In the genomic region with DNA sequence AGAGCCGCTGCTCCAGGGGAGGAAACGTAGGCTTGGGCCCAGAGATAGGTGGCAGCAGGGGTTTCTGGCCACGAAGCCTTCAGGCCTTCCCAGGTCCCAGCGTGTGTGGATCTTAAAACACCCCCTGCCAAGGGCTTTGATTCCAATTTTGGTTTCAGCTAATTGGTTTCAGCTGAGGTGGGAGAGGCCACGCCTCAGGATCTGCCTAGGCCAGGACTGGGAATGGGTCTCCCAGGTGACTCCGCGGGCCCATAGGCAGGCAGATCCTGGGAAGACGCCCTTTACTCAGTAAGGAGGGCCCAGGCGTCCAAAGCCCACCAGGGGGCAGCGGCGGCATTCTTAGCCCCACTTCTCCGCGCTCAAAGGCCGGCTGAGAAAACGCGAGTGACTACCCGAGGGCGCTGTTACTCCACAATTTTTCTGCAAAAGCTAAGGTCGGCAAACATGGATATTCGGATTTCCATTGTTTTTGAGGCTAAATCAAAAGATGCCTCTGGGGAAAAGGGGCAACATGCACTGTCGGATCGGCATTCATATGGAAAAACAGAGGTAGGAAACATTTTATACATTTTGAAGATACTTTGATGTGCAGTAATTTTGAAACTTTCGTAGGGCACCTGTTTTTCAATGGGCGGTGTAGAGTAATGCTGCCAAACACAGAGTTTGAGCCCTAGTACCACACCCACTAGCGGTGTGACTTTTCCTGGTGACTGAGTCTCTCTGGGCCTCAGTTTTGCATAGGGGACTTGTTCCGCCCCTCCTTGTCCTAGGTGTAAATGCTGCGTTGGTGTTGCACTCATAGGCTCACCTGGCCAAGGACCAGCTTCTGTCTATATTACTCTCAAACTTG, we compare ENCODE assay signal across 8 cellular contexts. TPM values are rescaled to one million over a fixed set of nuclear protein-coding genes. Genes with fewer than 3 reads are reported as not detected.
DNase-seq lines count a peak whose midpoint lies in the region; ATAC-seq and TF ChIP-seq lines count a peak whose summit lies in the region.

No MANE protein-coding gene starts in this region.

- WGBS in SK-N-SH (ENCODE audit: low lambda C conversion rate), result 31% methylated on average over 27 of the region's 27 CpGs

- H3K9me3 Mint-ChIP-seq in activated naive CD4-positive, alpha-beta T cell treated with anti-CD3 and anti-CD28 coated beads, Interleukin-2, amount 50 U/mL, for 24 hours, result no peaks in the 10 kb centered on the region

- peaks cover 10% of the 10 kb centered on the region for H3K27me3 Mint-ChIP-seq in activated naive CD4-positive, alpha-beta T cell treated with anti-CD3 and anti-CD28 coated beads, Interleukin-2, amount 50 U/mL, for 24 hours

- peak in 1 of 2 experiments; percentile 26; a peak in 1 of 4 replicates for TF ChIP-seq EP300 in SK-N-SH (IDR thresholded peaks at IDR 0.05; ENCODE audit: borderline replicate concordance in 1 of 2, low read depth in 1 of 2, low read length in 1 of 2)

- H4K20me1 ChIP-seq in SK-N-SH (ENCODE audit: insufficient read depth), result no peaks in the 10 kb centered on the region

- H3K36me3 ChIP-seq in SK-N-SH (replicated peaks in 1 of 2; ENCODE audit: control insufficient read depth in 1 of 2, insufficient read depth in 2 of 2, low read length in 1 of 2) (no peaks in the 10 kb centered on the region), upper lobe of right lung (no peaks in the 10 kb centered on the region)

- intact Hi-C loops in Right ventricle myocardium inferior (cut with DNase I) (loop anchor here (1.0 to 2.0 kb wide), 4 partner anchors 90 to 385 kb away; partner anchors contain the start of gene CCN1), upper lobe of right lung (cut with DNase I) (loop anchor here (5.0 kb wide), 1 partner anchor 384 kb away; no protein-coding TSS in a partner anchor)

- H3F3A ChIP-seq in SK-N-SH (replicated peaks; ENCODE audit: insufficient read depth), result peaks cover 18% of the 10 kb centered on the region

- H3K9me3 ChIP-seq in SK-N-SH (no peaks in the 10 kb centered on the region), upper lobe of right lung (no peaks in the 10 kb centered on the region)

- peak overlapping the region; percentile 42; the same call in 1 of the 2 replicates for H3K9ac ChIP-seq in SK-N-SH

- peaks cover 14% of the 10 kb centered on the region; the same call in 1 of the 2 replicates for H3K79me2 ChIP-seq in SK-N-SH (ENCODE audit: insufficient read depth)

- H2AFZ ChIP-seq in SK-N-SH (ENCODE audit: low read depth), result no peak overlapping the region

- TF ChIP-seq RAD21 in SK-N-SH (IDR thresholded peaks at IDR 0.05; ENCODE audit: low read length), result peak; percentile 100

- H3K4me2 ChIP-seq in SK-N-SH, result peak overlapping the region; percentile 26; the same call in 1 of the 2 replicates

- H3K27ac ChIP-seq in SK-N-SH (ENCODE audit: low read depth in 2 of 2, low read length in 1 of 2) (peak overlapping the region in 1 of 2 experiments; percentile 28; a peak in 3 of 4 replicates), upper lobe of right lung (no peak overlapping the region)

- H3K9me2 ChIP-seq in SK-N-SH, result no peaks in the 10 kb centered on the region

- H3K4me1 ChIP-seq in SK-N-SH (ENCODE audit: control insufficient read depth in 1 of 2, insufficient read depth in 2 of 2, low read depth in 1 of 2, low read length in 1 of 2) (peaks cover 6 to 7% of the 10 kb centered on the region in 2 experiments; a peak in 2 of 4 replicates), upper lobe of right lung (peaks cover 6% of the 10 kb centered on the region)

- DNase-seq in GM10248 (ENCODE audit: extremely low spot score) (peak; percentile 66), HEK293T (ENCODE audit: extremely low spot score) (peak; percentile 91), M059J (ENCODE audit: low read depth) (peak; percentile 87), SK-N-SH (peak; percentile 83), Right ventricle myocardium inferior (ENCODE audit: missing footprints) (peak; percentile 88), pons (ENCODE audit: low spot score) (peak; percentile 69), upper lobe of right lung (peak; percentile 92)

- peaks cover 5% of the 10 kb centered on the region for H3K4me1 Mint-ChIP-seq in activated naive CD4-positive, alpha-beta T cell treated with anti-CD3 and anti-CD28 coated beads, Interleukin-2, amount 50 U/mL, for 24 hours

- no peaks in the 10 kb centered on the region for H3K36me3 Mint-ChIP-seq in activated naive CD4-positive, alpha-beta T cell treated with anti-CD3 and anti-CD28 coated beads, Interleukin-2, amount 50 U/mL, for 24 hours

- TF ChIP-seq CTCF in GM10248 (IDR thresholded peaks at IDR 0.05; ENCODE audit: control extremely low read depth, extremely low read depth, low read depth, missing control alignments), result peak; percentile 87
- peak; percentile 99 for TF ChIP-seq CTCF in SK-N-SH (IDR thresholded peaks at IDR 0.05)
- peak; percentile 96 for TF ChIP-seq CTCF in upper lobe of right lung (IDR thresholded peaks at IDR 0.05)

- H3K27ac Mint-ChIP-seq in activated naive CD4-positive, alpha-beta T cell treated with anti-CD3 and anti-CD28 coated beads, Interleukin-2, amount 50 U/mL, for 24 hours, result no peak overlapping the region

- H3K4me3 Mint-ChIP-seq in activated naive CD4-positive, alpha-beta T cell treated with anti-CD3 and anti-CD28 coated beads, Interleukin-2, amount 50 U/mL, for 24 hours, result peak overlapping the region; percentile 71

- H3K4me3 ChIP-seq in SK-N-SH (ENCODE audit: low read depth in 2 of 2, low read length in 1 of 2) (peak overlapping the region in 1 of 2 experiments; percentile 10; a peak in 1 of 4 replicates), upper lobe of right lung (no peak overlapping the region)

- POLR2A ChIA-PET in GM10248 (lab: Yijun Ruan, JAX) (no interaction called here), HEK293T (lab: Yijun Ruan, JAX) (interaction anchor here (1.4 to 1.6 kb wide), 2 partner anchors 157 to 273 kb away, joined by 4 to 6 read pairs; partner anchors contain the start of genes CCN1 and DDAH1), SK-N-SH (lab: Yijun Ruan, JAX) (interaction anchor here (1.0 kb wide), 1 partner anchor 385 kb away, joined by 4 read pairs; no protein-coding TSS in a partner anchor)

- CTCF ChIA-PET in GM10248 (lab: Yijun Ruan, JAX), result interaction anchor here (0.6 to 2.6 kb wide), 18 partner anchors 9 to 903 kb away, joined by 3 to 22 read pairs (median 4); partner anchors contain the start of gene C1orf52
- CTCF ChIA-PET in HEK293T (lab: Yijun Ruan, JAX), result interaction anchor here (0.5 to 1.7 kb wide), 11 partner anchors 10 to 586 kb away, joined by 3 to 8 read pairs (median 3); partner anchors contain the start of gene ZNHIT6
- CTCF ChIA-PET in SK-N-SH (lab: Yijun Ruan, JAX), result interaction anchor here (0.5 to 3.0 kb wide), 100 partner anchors 9 to 1793 kb away, joined by 3 to 78 read pairs (median 6); partner anchors contain the start of genes BCL10, C1orf52, CCN1 and DDAH1

- H3K27me3 ChIP-seq in SK-N-SH (ENCODE audit: insufficient read depth) (no peaks in the 10 kb centered on the region), upper lobe of right lung (no peaks in the 10 kb centered on the region)

- ATAC-seq in Right ventricle myocardium inferior (peak; percentile 98), upper lobe of right lung (peak; percentile 98)

TF ChIP-seq in HEK293T, 16 proteins besides CTCF, POLR2A, EP300 and RAD21:
- TF ChIP-seq LEF1 (IDR thresholded peaks at IDR 0.05; ENCODE audit: borderline replicate concordance) (no peak), NFRKB (IDR thresholded peaks at IDR 0.05) (no peak), SUZ12 (IDR thresholded peaks at IDR 0.05) (no peak), CTBP1 (IDR thresholded peaks at IDR 0.05; ENCODE audit: borderline replicate concordance) (no peak), FOXA1 (IDR thresholded peaks at IDR 0.05) (no peak), SP1 (IDR thresholded peaks at IDR 0.05) (no peak), TARDBP (IDR thresholded peaks at IDR 0.05) (no peak), ELF4 (IDR thresholded peaks at IDR 0.05) (no peak)
- TF ChIP-seq, protein P1, sequence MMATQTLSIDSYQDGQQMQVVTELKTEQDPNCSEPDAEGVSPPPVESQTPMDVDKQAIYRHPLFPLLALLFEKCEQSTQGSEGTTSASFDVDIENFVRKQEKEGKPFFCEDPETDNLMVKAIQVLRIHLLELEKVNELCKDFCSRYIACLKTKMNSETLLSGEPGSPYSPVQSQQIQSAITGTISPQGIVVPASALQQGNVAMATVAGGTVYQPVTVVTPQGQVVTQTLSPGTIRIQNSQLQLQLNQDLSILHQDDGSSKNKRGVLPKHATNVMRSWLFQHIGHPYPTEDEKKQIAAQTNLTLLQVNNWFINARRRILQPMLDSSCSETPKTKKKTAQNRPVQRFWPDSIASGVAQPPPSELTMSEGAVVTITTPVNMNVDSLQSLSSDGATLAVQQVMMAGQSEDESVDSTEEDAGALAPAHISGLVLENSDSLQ (IDR thresholded peaks at IDR 0.05), result no peak

TF ChIP-seq in SK-N-SH, 30 proteins besides CTCF, POLR2A, EP300 and RAD21 (continues in another document):
- TF ChIP-seq EZH2phosphoT487 (IDR thresholded peaks at IDR 0.05; ENCODE audit: borderline replicate concordance, low read depth), result no peak
- TF ChIP-seq FOSL2 (IDR thresholded peaks at IDR 0.05; ENCODE audit: borderline replicate concordance, low read depth), result peak; percentile 18; the same call in 1 of the 2 replicates
- TF ChIP-seq, protein P2, sequence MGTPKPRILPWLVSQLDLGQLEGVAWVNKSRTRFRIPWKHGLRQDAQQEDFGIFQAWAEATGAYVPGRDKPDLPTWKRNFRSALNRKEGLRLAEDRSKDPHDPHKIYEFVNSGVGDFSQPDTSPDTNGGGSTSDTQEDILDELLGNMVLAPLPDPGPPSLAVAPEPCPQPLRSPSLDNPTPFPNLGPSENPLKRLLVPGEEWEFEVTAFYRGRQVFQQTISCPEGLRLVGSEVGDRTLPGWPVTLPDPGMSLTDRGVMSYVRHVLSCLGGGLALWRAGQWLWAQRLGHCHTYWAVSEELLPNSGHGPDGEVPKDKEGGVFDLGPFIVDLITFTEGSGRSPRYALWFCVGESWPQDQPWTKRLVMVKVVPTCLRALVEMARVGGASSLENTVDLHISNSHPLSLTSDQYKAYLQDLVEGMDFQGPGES (IDR thresholded peaks at IDR 0.05; ENCODE audit: low read depth, low read length), result no peak
- TF ChIP-seq RXRA (IDR thresholded peaks at IDR 0.05; ENCODE audit: borderline replicate concordance, low read depth), result peak; percentile 36; the same call in 1 of the 2 replicates

RNA-seq across cellular contexts. Expression of gene BCL10, which starts 31.8 kb away (rescaled TPM):
- total RNA-seq in M059J (2014; rRNA removed; shearing (Covaris generic)), result 35.6 and 42.2 TPM in 2 replicates
- polyA plus RNA-seq in SK-N-SH (2012; rRNA removed), result 5.8 and 6.6 TPM in 2 replicates
- 7.2 and 8.0 TPM in 2 replicates for polyA plus RNA-seq in SK-N-SH (2012; cell fraction: cytosol; rRNA removed)
- polyA plus RNA-seq in SK-N-SH (2012; cell fraction: nucleus; rRNA removed), result 5.5 and 7.7 TPM in 2 replicates
- total RNA-seq in Right ventricle myocardium inferior (8.6 TPM), upper lobe of right lung (25.9 TPM)

RNA-seq across cellular contexts. Expression of gene C1orf52, which starts 48.8 kb away (rescaled TPM):
- 22.8 and 31.7 TPM in 2 replicates for total RNA-seq in M059J (2014; rRNA removed; shearing (Covaris generic))
- 23.4 and 24.3 TPM in 2 replicates for polyA plus RNA-seq in SK-N-SH (2012; rRNA removed)
- 19.1 and 20.8 TPM in 2 replicates for polyA plus RNA-seq in SK-N-SH (2012; cell fraction: cytosol; rRNA removed)
- polyA plus RNA-seq in SK-N-SH (2012; cell fraction: nucleus; rRNA removed), result 30.0 and 36.7 TPM in 2 replicates
- total RNA-seq in Right ventricle myocardium inferior (17.1 TPM), upper lobe of right lung (22.5 TPM)
